ENCODE assay signal across 12 cellular contexts in genomic region chr7:50497068-50497642, GRCh38. TPM values are rescaled to one million over a fixed set of nuclear protein-coding genes. Genes with fewer than 3 reads are reported as not detected.
DNase-seq lines count a peak whose midpoint lies in the region; ATAC-seq and TF ChIP-seq lines count a peak whose summit lies in the region.
"Had no signal": no experiment of that assay in that cellular context is flagged by ENCODE, and none has a peak within 500 bp of the region (broad histone marks: within the 10 kb centered on the region; RNA-seq: fewer than 3 reads in every experiment).

No MANE protein-coding gene starts in this region.

- peak; percentile 6 for DNase-seq in HFFc6
- DNase-seq in T-helper 2 cell treated with Interferon-gamma antibody and Interleukin-4, amounts not matched to agents 5 μg/mL and 100 μg/mL, for 36 hours (ENCODE audit: low spot score): peak; percentile 19
- DNase-seq in fibroblast of pulmonary artery (ENCODE audit: low read depth): peak; percentile 86
- DNase-seq in progenitor cell of endocrine pancreas (ENCODE audit: low spot score, unreplicated experiment): no peak
- DNase-seq in WTC11 (ENCODE audit: low spot score): no peak
- no peak for DNase-seq in islet precursor cell
- DNase-seq: NCI-H345, T-cell had no signal

- peaks cover 19% of the 10 kb centered on the region for H3K27me3 Mint-ChIP-seq in HFFc6 (ENCODE audit: insufficient read depth)
- peaks cover 19% of the 10 kb centered on the region for H3K27me3 Mint-ChIP-seq in T-helper 2 cell treated with Interferon-gamma antibody and Interleukin-4, amounts not matched to agents 5 μg/mL and 100 μg/mL, for 36 hours (ENCODE audit: low read depth)
- H3K27me3 Mint-ChIP-seq in progenitor cell of endocrine pancreas: peaks cover 3% of the 10 kb centered on the region
- H3K27me3 Mint-ChIP-seq in WTC11 (ENCODE audit: low read depth): no peaks in the 10 kb centered on the region; the same call in 1 of the 2 replicates

- H3K27ac Mint-ChIP-seq in HFFc6 (no peak overlapping the region), progenitor cell of endocrine pancreas (peak overlapping the region; percentile 73), WTC11 (no peak overlapping the region)
- peak overlapping the region; percentile 21 for H3K27ac Mint-ChIP-seq in T-helper 2 cell treated with Interferon-gamma antibody and Interleukin-4, amounts not matched to agents 5 μg/mL and 100 μg/mL, for 36 hours
- H3K27ac Mint-ChIP-seq: memory B cell; stimulated activated naive CD8-positive, alpha-beta T cell treated with anti-CD3 and anti-CD28 coated beads, Interleukin-15, Interleukin-2, amounts not matched to agents 100 ng/mL and 50 ng/mL, for 24 hours; T-cell had no signal

- no peak overlapping the region for H3K4me3 Mint-ChIP-seq in HFFc6
- H3K4me3 Mint-ChIP-seq in T-helper 2 cell treated with Interferon-gamma antibody and Interleukin-4, amounts not matched to agents 5 μg/mL and 100 μg/mL, for 36 hours: peak overlapping the region; percentile 18
- H3K4me3 Mint-ChIP-seq in progenitor cell of endocrine pancreas (ENCODE audit: low read depth): no peak overlapping the region
- H3K4me3 Mint-ChIP-seq in WTC11: no peak overlapping the region
- H3K4me3 Mint-ChIP-seq: memory B cell; stimulated activated naive CD8-positive, alpha-beta T cell treated with anti-CD3 and anti-CD28 coated beads, Interleukin-15, Interleukin-2, amounts not matched to agents 100 ng/mL and 50 ng/mL, for 24 hours; T-cell had no signal

- POLR2A ChIA-PET in WTC11 (lab: Charles Lee): no interaction called here

- H3K4me1 Mint-ChIP-seq in HFFc6 (ENCODE audit: low read depth): peaks cover 22% of the 10 kb centered on the region
- peaks cover 18% of the 10 kb centered on the region for H3K4me1 Mint-ChIP-seq in T-helper 2 cell treated with Interferon-gamma antibody and Interleukin-4, amounts not matched to agents 5 μg/mL and 100 μg/mL, for 36 hours (ENCODE audit: low read depth)
- H3K4me1 Mint-ChIP-seq in progenitor cell of endocrine pancreas (ENCODE audit: low read depth): peaks cover 9% of the 10 kb centered on the region
- 0 out of 2 replicates have a peak, but pooled peaks cover 3% of the 10 kb centered on the region for H3K4me1 Mint-ChIP-seq in WTC11
- H3K4me1 Mint-ChIP-seq: memory B cell, T-cell had no signal

- H3K36me3 Mint-ChIP-seq in HFFc6 (ENCODE audit: low read depth): no peaks in the 10 kb centered on the region
- H3K36me3 Mint-ChIP-seq in T-helper 2 cell treated with Interferon-gamma antibody and Interleukin-4, amounts not matched to agents 5 μg/mL and 100 μg/mL, for 36 hours (ENCODE audit: low read depth): no peaks in the 10 kb centered on the region
- H3K36me3 Mint-ChIP-seq in progenitor cell of endocrine pancreas (ENCODE audit: insufficient read depth): peaks cover 12% of the 10 kb centered on the region
- no peaks in the 10 kb centered on the region for H3K36me3 Mint-ChIP-seq in WTC11
- H3K36me3 Mint-ChIP-seq: memory B cell, T-cell had no signal

- no peak overlapping the region for H3K4me3 ChIP-seq in fibroblast of pulmonary artery (replicated peaks; ENCODE audit: low read depth, low read length)

- ATAC-seq in WTC11: no peak
- no peak for ATAC-seq in HG03159 (IDR thresholded peaks at IDR 0.05; ENCODE audit: unreplicated experiment)
- no peak for ATAC-seq in HG03460 (IDR thresholded peaks at IDR 0.05; ENCODE audit: unreplicated experiment)
- ATAC-seq: T-cell had no signal

- no peaks in the 10 kb centered on the region for H3K9me3 Mint-ChIP-seq in HFFc6
- no peaks in the 10 kb centered on the region for H3K9me3 Mint-ChIP-seq in T-helper 2 cell treated with Interferon-gamma antibody and Interleukin-4, amounts not matched to agents 5 μg/mL and 100 μg/mL, for 36 hours
- peaks cover 17% of the 10 kb centered on the region for H3K9me3 Mint-ChIP-seq in progenitor cell of endocrine pancreas (ENCODE audit: low read depth)
- peaks cover 5% of the 10 kb centered on the region for H3K9me3 Mint-ChIP-seq in WTC11
- H3K9me3 Mint-ChIP-seq: memory B cell; stimulated activated naive CD8-positive, alpha-beta T cell treated with anti-CD3 and anti-CD28 coated beads, Interleukin-15, Interleukin-2, amounts not matched to agents 100 ng/mL and 50 ng/mL, for 24 hours; T-cell had no signal

- CTCF ChIA-PET in WTC11 (lab: Charles Lee): interaction anchor here (1.4 kb wide), 1 partner anchor 65 kb away, joined by 3 read pairs; no protein-coding TSS in a partner anchor

- TF ChIP-seq CTCF in HFFc6 (IDR thresholded peaks at IDR 0.05) (no peak), fibroblast of pulmonary artery (IDR thresholded peaks at IDR 0.05; ENCODE audit: low read length, missing control alignments) (no peak), progenitor cell of endocrine pancreas (IDR thresholded peaks at IDR 0.05; ENCODE audit: unreplicated experiment) (no peak), WTC11 (IDR thresholded peaks at IDR 0.05) (no peak)

TF ChIP-seq in WTC11, 78 proteins besides CTCF, POLR2A, EP300 and RAD21 (continues in another document):
- TF ChIP-seq ZNF425 (CRISPR knock-in tag; conservative IDR thresholded peaks at IDR 0.05) (no peak), MAX (CRISPR knock-in tag; IDR thresholded peaks at IDR 0.05) (no peak), HMGXB4 (CRISPR knock-in tag; IDR thresholded peaks at IDR 0.05) (no peak), ZNF396 (CRISPR knock-in tag; IDR thresholded peaks at IDR 0.05; ENCODE audit: borderline replicate concordance) (no peak), MLX (CRISPR knock-in tag; IDR thresholded peaks at IDR 0.05) (no peak), SMAD4 (CRISPR knock-in tag; IDR thresholded peaks at IDR 0.05) (no peak), ZNF423 (CRISPR knock-in tag; IDR thresholded peaks at IDR 0.05) (no peak), ESRRA (CRISPR knock-in tag; IDR thresholded peaks at IDR 0.05; ENCODE audit: borderline replicate concordance) (no peak), TP53 (CRISPR knock-in tag; IDR thresholded peaks at IDR 0.05) (no peak), PRRX2 (CRISPR knock-in tag; IDR thresholded peaks at IDR 0.05) (no peak), E2F4 (CRISPR knock-in tag; IDR thresholded peaks at IDR 0.05; ENCODE audit: borderline replicate concordance, low read depth) (no peak), ZNF219 (CRISPR knock-in tag; IDR thresholded peaks at IDR 0.05; ENCODE audit: borderline replicate concordance) (no peak)

RNA-seq across cellular contexts. Expression of gene FIGNL1, which starts 47.0 kb away (rescaled TPM):
- 10 to 100 TPM in 5 of 6 experiments, 1 to 10 TPM in 1; 7.7 to 15.1 (median 12.4) TPM for total RNA-seq in HFFc6 (2021; fragmentation: NEBNext Ultra II Directional; extraction: Animal tissue kit (Norgen Biotek cat#: 25700))
- total RNA-seq in progenitor cell of endocrine pancreas: 26.5 and 26.9 TPM in 2 replicates
- 6.4 to 7.1 TPM (median 6.7 TPM) in 3 replicates for total RNA-seq in WTC11 (2021)

Comparison
In these comparisons a context has a peak if more than half of its experiments do, and no peak if none do; other contexts are left out.
1. DNase-seq: peak in HFFc6 (single experiment), T-helper 2 cell treated with Interferon-gamma antibody and Interleukin-4, amounts not matched to agents 5 μg/mL and 100 μg/mL, for 36 hours (single experiment) and fibroblast of pulmonary artery (single experiment); none in progenitor cell of endocrine pancreas (single experiment), WTC11 (single experiment) and islet precursor cell (single experiment).
2. H3K27ac Mint-ChIP-seq: peak in T-helper 2 cell treated with Interferon-gamma antibody and Interleukin-4, amounts not matched to agents 5 μg/mL and 100 μg/mL, for 36 hours (single experiment) and progenitor cell of endocrine pancreas (single experiment); none in HFFc6 (single experiment) and WTC11 (single experiment).